In genomic region chr7:141593134-141593533, GRCh38 we compare ENCODE assay signal across 1 cellular context.
TF ChIP-seq lines count a peak whose summit lies in the region.

No MANE protein-coding gene starts in this region.

TF ChIP-seq in GM23338, 12 proteins besides CTCF, POLR2A, EP300 and RAD21 (continued from another document):
- TF ChIP-seq ZNF462 (CRISPR knock-in tag; IDR thresholded peaks at IDR 0.05) (no peak), ZNF331 (CRISPR knock-in tag; IDR thresholded peaks at IDR 0.05; ENCODE audit: low read depth) (no peak), ZNF114 (CRISPR knock-in tag; IDR thresholded peaks at IDR 0.05) (no peak), CREB1 (CRISPR knock-in tag; IDR thresholded peaks at IDR 0.05; ENCODE audit: low read depth) (no peak), NANOG (IDR thresholded peaks at IDR 0.05; ENCODE audit: borderline replicate concordance) (no peak), JUNB (IDR thresholded peaks at IDR 0.05; ENCODE audit: unreplicated experiment) (no peak), POLR2AphosphoS5 (IDR thresholded peaks at IDR 0.05; ENCODE audit: low read depth) (no peak)
- TF ChIP-seq, protein P1, sequence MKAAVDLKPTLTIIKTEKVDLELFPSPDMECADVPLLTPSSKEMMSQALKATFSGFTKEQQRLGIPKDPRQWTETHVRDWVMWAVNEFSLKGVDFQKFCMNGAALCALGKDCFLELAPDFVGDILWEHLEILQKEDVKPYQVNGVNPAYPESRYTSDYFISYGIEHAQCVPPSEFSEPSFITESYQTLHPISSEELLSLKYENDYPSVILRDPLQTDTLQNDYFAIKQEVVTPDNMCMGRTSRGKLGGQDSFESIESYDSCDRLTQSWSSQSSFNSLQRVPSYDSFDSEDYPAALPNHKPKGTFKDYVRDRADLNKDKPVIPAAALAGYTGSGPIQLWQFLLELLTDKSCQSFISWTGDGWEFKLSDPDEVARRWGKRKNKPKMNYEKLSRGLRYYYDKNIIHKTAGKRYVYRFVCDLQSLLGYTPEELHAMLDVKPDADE (IDR thresholded peaks at IDR 0.05), result no peak
- TF ChIP-seq, protein P2, sequence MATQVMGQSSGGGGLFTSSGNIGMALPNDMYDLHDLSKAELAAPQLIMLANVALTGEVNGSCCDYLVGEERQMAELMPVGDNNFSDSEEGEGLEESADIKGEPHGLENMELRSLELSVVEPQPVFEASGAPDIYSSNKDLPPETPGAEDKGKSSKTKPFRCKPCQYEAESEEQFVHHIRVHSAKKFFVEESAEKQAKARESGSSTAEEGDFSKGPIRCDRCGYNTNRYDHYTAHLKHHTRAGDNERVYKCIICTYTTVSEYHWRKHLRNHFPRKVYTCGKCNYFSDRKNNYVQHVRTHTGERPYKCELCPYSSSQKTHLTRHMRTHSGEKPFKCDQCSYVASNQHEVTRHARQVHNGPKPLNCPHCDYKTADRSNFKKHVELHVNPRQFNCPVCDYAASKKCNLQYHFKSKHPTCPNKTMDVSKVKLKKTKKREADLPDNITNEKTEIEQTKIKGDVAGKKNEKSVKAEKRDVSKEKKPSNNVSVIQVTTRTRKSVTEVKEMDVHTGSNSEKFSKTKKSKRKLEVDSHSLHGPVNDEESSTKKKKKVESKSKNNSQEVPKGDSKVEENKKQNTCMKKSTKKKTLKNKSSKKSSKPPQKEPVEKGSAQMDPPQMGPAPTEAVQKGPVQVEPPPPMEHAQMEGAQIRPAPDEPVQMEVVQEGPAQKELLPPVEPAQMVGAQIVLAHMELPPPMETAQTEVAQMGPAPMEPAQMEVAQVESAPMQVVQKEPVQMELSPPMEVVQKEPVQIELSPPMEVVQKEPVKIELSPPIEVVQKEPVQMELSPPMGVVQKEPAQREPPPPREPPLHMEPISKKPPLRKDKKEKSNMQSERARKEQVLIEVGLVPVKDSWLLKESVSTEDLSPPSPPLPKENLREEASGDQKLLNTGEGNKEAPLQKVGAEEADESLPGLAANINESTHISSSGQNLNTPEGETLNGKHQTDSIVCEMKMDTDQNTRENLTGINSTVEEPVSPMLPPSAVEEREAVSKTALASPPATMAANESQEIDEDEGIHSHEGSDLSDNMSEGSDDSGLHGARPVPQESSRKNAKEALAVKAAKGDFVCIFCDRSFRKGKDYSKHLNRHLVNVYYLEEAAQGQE (IDR thresholded peaks at IDR 0.05; ENCODE audit: unreplicated experiment), result no peak
